ENCODE assay signal across 9 cellular contexts in genomic region chr2:31233216-31233615, GRCh38. TPM values are rescaled to one million over a fixed set of nuclear protein-coding genes. Genes with fewer than 3 reads are reported as not detected.
DNase-seq lines count a peak whose midpoint lies in the region; ATAC-seq, FAIRE-seq and TF ChIP-seq lines count a peak whose summit lies in the region.
"Had no signal": no experiment of that assay in that cellular context is flagged by ENCODE, and none has a peak within 500 bp of the region (broad histone marks: within the 10 kb centered on the region; RNA-seq: fewer than 3 reads in every experiment).

No MANE protein-coding gene starts in this region.

- no peak overlapping the region for H3K27ac ChIP-seq in endothelial cell of umbilical vein (ENCODE audit: insufficient read depth, low read depth, low read length)
- H3K27ac ChIP-seq in smooth muscle cell (ENCODE audit: low read depth), result no peak overlapping the region

- H2AFZ ChIP-seq in endothelial cell of umbilical vein (ENCODE audit: low read depth, low read length) (peak overlapping the region; percentile 77), smooth muscle cell (ENCODE audit: low read depth) (peak overlapping the region; percentile 52)

- H3K27me3 ChIP-seq in endothelial cell of umbilical vein (ENCODE audit: control insufficient read depth in 2 of 2, insufficient read depth in 2 of 2, low read length in 2 of 2), result peaks cover 6 to 12% of the 10 kb centered on the region in 2 experiments
- H3K27me3 ChIP-seq in smooth muscle cell (ENCODE audit: low read depth), result no peaks in the 10 kb centered on the region

- POLR2A ChIA-PET in endothelial cell of umbilical vein (lab: Charles Lee), result no interaction called here

- H3K4me3 ChIP-seq in endothelial cell of umbilical vein (replicated peaks in 1 of 3; ENCODE audit: insufficient read depth in 1 of 3, low read depth in 1 of 3, low read length in 3 of 3) (no peak overlapping the region), smooth muscle cell (no peak overlapping the region)

- no peak for FAIRE-seq in endothelial cell of umbilical vein (lab: Jason Lieb, UNC)

- no peaks in the 10 kb centered on the region for H3K9me3 ChIP-seq in endothelial cell of umbilical vein (replicated peaks; ENCODE audit: control insufficient read depth, insufficient read depth, low read length)
- no peaks in the 10 kb centered on the region for H3K9me3 ChIP-seq in smooth muscle cell (replicated peaks; ENCODE audit: low read depth)
- H3K9me3 ChIP-seq: BE2C had no signal

- no peak overlapping the region for H3K9ac ChIP-seq in endothelial cell of umbilical vein (replicated peaks; ENCODE audit: extremely low read depth, insufficient read depth, low read length)
- H3K9ac ChIP-seq in smooth muscle cell (ENCODE audit: low read depth), result no peak overlapping the region

- CTCF ChIA-PET in endothelial cell of umbilical vein (lab: Charles Lee), result interaction anchor here (1.0 to 1.6 kb wide), 4 partner anchors 18 to 98 kb away, joined by 3 to 4 read pairs (median 3); no protein-coding TSS in a partner anchor

- no peak for ATAC-seq in HG02623 (IDR thresholded peaks at IDR 0.05; ENCODE audit: unreplicated experiment)

- no peak for DNase-seq in activated CD4-positive, alpha-beta T cell treated with anti-CD3 and anti-CD28 coated beads, Interleukin-2, amount 10 ng/mL, durations not matched to agents 24 days and 14 days
- no peak for DNase-seq in activated CD4-positive, alpha-beta T cell treated with anti-CD3 and anti-CD28 coated beads, Interleukin-2, amount 50 U/mL, for 4 hours
- peak; percentile 68 for DNase-seq in RPMI7951 (ENCODE audit: low read depth)
- DNase-seq in endothelial cell of umbilical vein (ENCODE audit: low read depth, low spot score), result no peak
- no peak for DNase-seq in smooth muscle cell (lab: John Stamatoyannopoulos, UW; ENCODE audit: unreplicated experiment)
- no peak for DNase-seq in DMS 273 treated with DMSO at 0.1 percent for 48 hours (lab: John Stamatoyannopoulos, UW)
- DNase-seq in NCI-H524 (lab: John Stamatoyannopoulos, UW), result no peak

- 92% methylated on average over 1 of the region's 1 CpG for WGBS in smooth muscle cell (ENCODE audit: low lambda C conversion rate)

- no peaks in the 10 kb centered on the region for H3K9me1 ChIP-seq in endothelial cell of umbilical vein (replicated peaks; ENCODE audit: control insufficient read depth, extremely low read depth, insufficient read depth, low read length)

- H3K4me1 Mint-ChIP-seq in activated CD4-positive, alpha-beta T cell treated with anti-CD3 and anti-CD28 coated beads, Interleukin-2, amount 10 ng/mL, durations not matched to agents 24 days and 14 days, result peaks cover 8% of the 10 kb centered on the region

- TF ChIP-seq CTCF in endothelial cell of umbilical vein (IDR thresholded peaks at IDR 0.05; ENCODE audit: extremely low read depth in 1 of 2, insufficient read depth in 1 of 2, low read depth in 1 of 2, low read length in 2 of 2) (no peak), smooth muscle cell (IDR thresholded peaks at IDR 0.05; ENCODE audit: borderline replicate concordance, insufficient read depth, poor library complexity, severe bottlenecking) (no peak)

- no peaks in the 10 kb centered on the region for H3K36me3 ChIP-seq in endothelial cell of umbilical vein (ENCODE audit: control insufficient read depth in 2 of 2, extremely low read depth in 1 of 2, insufficient read depth in 2 of 2, low read length in 2 of 2)
- no peaks in the 10 kb centered on the region for H3K36me3 ChIP-seq in smooth muscle cell (ENCODE audit: low read depth)
- H3K36me3 ChIP-seq: BE2C had no signal

- dilution Hi-C loops in endothelial cell of umbilical vein (cut with MboI; ENCODE audit: extremely low pct_ligation_motif_present, low sequenced_read_pairs), result no loop called here

- no peak for TF ChIP-seq POLR2A in endothelial cell of umbilical vein (IDR thresholded peaks at IDR 0.05; ENCODE audit: low read depth, low read length)

- H3K4me1 ChIP-seq in endothelial cell of umbilical vein (ENCODE audit: control insufficient read depth, extremely low read depth, insufficient read depth, low read length) (peaks cover 4% of the 10 kb centered on the region), smooth muscle cell (ENCODE audit: low read depth) (no peaks in the 10 kb centered on the region)
- H3K4me1 ChIP-seq: BE2C had no signal

- H3K79me2 ChIP-seq in endothelial cell of umbilical vein (ENCODE audit: control insufficient read depth, insufficient read depth, low read length), result no peaks in the 10 kb centered on the region
- H3K79me2 ChIP-seq in smooth muscle cell (ENCODE audit: low read depth), result peaks cover 21% of the 10 kb centered on the region

- H4K20me1 ChIP-seq in endothelial cell of umbilical vein (replicated peaks; ENCODE audit: control insufficient read depth, extremely low read depth, insufficient read depth, low read length) (no peaks in the 10 kb centered on the region), smooth muscle cell (ENCODE audit: low read depth) (peaks cover 27% of the 10 kb centered on the region)

- H3K4me3 Mint-ChIP-seq in activated CD4-positive, alpha-beta T cell treated with anti-CD3 and anti-CD28 coated beads, Interleukin-2, amount 10 ng/mL, durations not matched to agents 24 days and 14 days, result peak overlapping the region; percentile 77

- BruUV-seq in endothelial cell of umbilical vein (replicated peaks; lab: Mats Ljungman, UMichigan), result no TSS peak

- H3K9me3 Mint-ChIP-seq in activated CD4-positive, alpha-beta T cell treated with anti-CD3 and anti-CD28 coated beads, Interleukin-2, amount 10 ng/mL, durations not matched to agents 24 days and 14 days, result no peaks in the 10 kb centered on the region

- no peaks in the 10 kb centered on the region for H3K36me3 Mint-ChIP-seq in activated CD4-positive, alpha-beta T cell treated with anti-CD3 and anti-CD28 coated beads, Interleukin-2, amount 10 ng/mL, durations not matched to agents 24 days and 14 days (ENCODE audit: low read depth)

- intact Hi-C loops in activated CD4-positive, alpha-beta T cell treated with anti-CD3 and anti-CD28 coated beads, Interleukin-2, amount 10 ng/mL, durations not matched to agents 24 days and 14 days (cut with micrococcal nuclease), result loop anchor here (5.0 kb wide), 1 partner anchor 99 kb away; no protein-coding TSS in a partner anchor
- intact Hi-C loops in endothelial cell of umbilical vein (cut with micrococcal nuclease), result loop anchor here (1.0 to 5.0 kb wide), 3 partner anchors 34 to 521 kb away; no protein-coding TSS in a partner anchor

- peaks cover 21% of the 10 kb centered on the region for H3K27me3 Mint-ChIP-seq in activated CD4-positive, alpha-beta T cell treated with anti-CD3 and anti-CD28 coated beads, Interleukin-2, amount 10 ng/mL, durations not matched to agents 24 days and 14 days

- peaks cover 3% of the 10 kb centered on the region for H3F3A ChIP-seq in smooth muscle cell (ENCODE audit: low read depth)

- no peak overlapping the region for H3K27ac Mint-ChIP-seq in activated CD4-positive, alpha-beta T cell treated with anti-CD3 and anti-CD28 coated beads, Interleukin-2, amount 10 ng/mL, durations not matched to agents 24 days and 14 days

- H3K4me2 ChIP-seq in endothelial cell of umbilical vein (ENCODE audit: insufficient read depth, low read length) (peak overlapping the region; percentile 26), smooth muscle cell (peak overlapping the region; percentile 89)

TF ChIP-seq in endothelial cell of umbilical vein, 7 proteins besides CTCF, POLR2A, EP300 and RAD21:
- no peak for TF ChIP-seq FOS (IDR thresholded peaks at IDR 0.05; ENCODE audit: borderline replicate concordance, insufficient read depth, low read length)

RNA-seq across cellular contexts. Expression of gene EHD3, which starts 0.7 kb away (rescaled TPM):
- total RNA-seq in activated CD4-positive, alpha-beta T cell treated with anti-CD3 and anti-CD28 coated beads, Interleukin-2, amount 10 ng/mL, durations not matched to agents 24 days and 14 days, result 1.3 and 1.5 TPM in 2 replicates
- 19.9 and 20.0 TPM in 2 replicates for total RNA-seq in RPMI7951 (2014; rRNA removed; shearing (Covaris generic))
- total RNA-seq in endothelial cell of umbilical vein, result 10.7 and 12.1 TPM in 2 replicates
- 6.5 and 6.9 TPM in 2 replicates for polyA plus RNA-seq in endothelial cell of umbilical vein
- 4.8 and 5.6 TPM in 2 replicates for polyA plus RNA-seq in endothelial cell of umbilical vein (2011; cell fraction: cytosol; rRNA removed)
- polyA plus RNA-seq in endothelial cell of umbilical vein (2011; cell fraction: nucleus; rRNA removed), result 3.4 and 3.8 TPM in 2 replicates
- 3.3 and 5.9 TPM in 2 replicates for polyA plus RNA-seq in endothelial cell of umbilical vein (2012)
- polyA minus RNA-seq in endothelial cell of umbilical vein, result 10.5 and 11.9 TPM in 2 replicates
- polyA minus RNA-seq in endothelial cell of umbilical vein (2011; cell fraction: cytosol; rRNA and poly(A)+ RNA removed), result not detected
- 3.1 and 3.7 TPM in 2 replicates for polyA minus RNA-seq in endothelial cell of umbilical vein (2011; cell fraction: nucleus; rRNA and poly(A)+ RNA removed)
- 13.8 and 19.0 TPM in 2 replicates for total RNA-seq in smooth muscle cell
- 12.4 and 15.5 TPM in 2 replicates for polyA plus RNA-seq in smooth muscle cell

RNA-seq across cellular contexts. Expression of gene CAPN14, which starts 15.9 kb away (rescaled TPM):
- total RNA-seq in activated CD4-positive, alpha-beta T cell treated with anti-CD3 and anti-CD28 coated beads, Interleukin-2, amount 10 ng/mL, durations not matched to agents 24 days and 14 days, result 0.07 and 0.12 TPM in 2 replicates
- 0.96 and 1.3 TPM in 2 replicates for total RNA-seq in RPMI7951 (2014; rRNA removed; shearing (Covaris generic))
- total RNA-seq in endothelial cell of umbilical vein, result 0.15 and 0.23 TPM in 2 replicates
- 0.01 and 0.03 TPM in 2 replicates for polyA plus RNA-seq in endothelial cell of umbilical vein
- 0.03 TPM in 1 of 2 replicates, not detected in the other for polyA plus RNA-seq in endothelial cell of umbilical vein (2011; cell fraction: cytosol; rRNA removed)
- 0.16 and 0.17 TPM in 2 replicates for polyA plus RNA-seq in endothelial cell of umbilical vein (2011; cell fraction: nucleus; rRNA removed)
- polyA plus RNA-seq in endothelial cell of umbilical vein (2012), result 0.05 TPM in 1 of 2 replicates, not detected in the other
- polyA minus RNA-seq in endothelial cell of umbilical vein, result 0.08 TPM in 1 of 2 replicates, not detected in the other
- polyA minus RNA-seq in endothelial cell of umbilical vein (2011; cell fraction: cytosol; rRNA and poly(A)+ RNA removed), result not detected
- 0.14 TPM in 1 of 2 replicates, not detected in the other for polyA minus RNA-seq in endothelial cell of umbilical vein (2011; cell fraction: nucleus; rRNA and poly(A)+ RNA removed)
- 0.13 and 0.58 TPM in 2 replicates for total RNA-seq in smooth muscle cell
- polyA plus RNA-seq in smooth muscle cell, result 0.27 and 0.55 TPM in 2 replicates
